Comparison of ENCODE assay signal across 29 cellular contexts in genomic region chr5:116418774-116419173, GRCh38.
"Had no signal": no experiment of that assay in that cellular context is flagged by ENCODE, and none has a peak within 500 bp of the region (broad histone marks: within the 10 kb centered on the region; RNA-seq: fewer than 3 reads in every experiment).

No MANE protein-coding gene starts in this region.

- H3K27me3 ChIP-seq: MG63 had no signal

- H3K36me3 ChIP-seq: MG63 had no signal

- H3K9me3 ChIP-seq: MG63 had no signal

- H3K27ac ChIP-seq: KMS-11 had no signal

- H3K4me3 ChIP-seq: MG63 had no signal

- DNase-seq: Karpas-422, Kasumi-1, MG63, MM.1S, MV-4-11, NCI-H1048, NCI-H1092, NCI-H1092 treated with DMSO at 0.1 percent for 48 hours, NCI-H1105, NCI-H1105 treated with DMSO at 0.1 percent for 48 hours, NCI-H1417 treated with DMSO at 0.1 percent for 48 hours, NCI-H1436, NCI-H1436 treated with DMSO at 0.1 percent for 48 hours, NCI-H146, NCI-H1694, NCI-H1694 treated with DMSO at 0.1 percent for 48 hours, NCI-H1930, NCI-H2081, NCI-H2081 treated with DMSO at 0.1 percent for 48 hours, NCI-H2107, NCI-H2171, NCI-H2171 treated with DMSO at 0.1 percent for 48 hours, NCI-H2227 treated with DMSO at 0.1 percent for 48 hours, NCI-H226, NCI-H345, NCI-H446, NCI-H446 treated with DMSO at 0.1 percent for 48 hours, NCI-H510A had no signal
